8 cellular contexts compared by ENCODE assay signal in genomic region chr21:45140346-45140940, GRCh38.
DNase-seq lines count a peak whose midpoint lies in the region; ATAC-seq and TF ChIP-seq lines count a peak whose summit lies in the region.

No MANE protein-coding gene starts in this region.

- no peaks in the 10 kb centered on the region for H3K27me3 Mint-ChIP-seq in natural killer cell treated with Interleukin-12 subunit alpha and Interleukin-12 subunit beta and Interleukin-15 and Interleukin-18, amount 100 ng/mL, for 72 hours

- H3K9me3 ChIP-seq in OCI-LY3 (ENCODE audit: insufficient read depth, low read length): no peaks in the 10 kb centered on the region
- no peaks in the 10 kb centered on the region for H3K9me3 ChIP-seq in thoracic aorta

- H3K79me2 ChIP-seq in OCI-LY3 (ENCODE audit: low read length): no peaks in the 10 kb centered on the region

- no peaks in the 10 kb centered on the region for H3K9me3 Mint-ChIP-seq in natural killer cell treated with Interleukin-12 subunit alpha and Interleukin-12 subunit beta and Interleukin-15 and Interleukin-18, amount 100 ng/mL, for 72 hours

- no peak overlapping the region for H3K27ac Mint-ChIP-seq in natural killer cell treated with Interleukin-12 subunit alpha and Interleukin-12 subunit beta and Interleukin-15 and Interleukin-18, amount 100 ng/mL, for 72 hours

- no peak overlapping the region for H2AFZ ChIP-seq in OCI-LY3 (ENCODE audit: low read depth, low read length)

- H3K36me3 Mint-ChIP-seq in natural killer cell treated with Interleukin-12 subunit alpha and Interleukin-12 subunit beta and Interleukin-15 and Interleukin-18, amount 100 ng/mL, for 72 hours: no peaks in the 10 kb centered on the region

- H3K27ac ChIP-seq in OCI-LY3 (ENCODE audit: low read length): no peak overlapping the region
- H3K27ac ChIP-seq in thoracic aorta: no peak overlapping the region

- 0 out of 2 replicates have a peak, but pooled peaks cover 3% of the 10 kb centered on the region for H3K27me3 ChIP-seq in OCI-LY3 (ENCODE audit: low read depth, low read length)
- H3K27me3 ChIP-seq in thoracic aorta (replicated peaks; ENCODE audit: insufficient read depth): no peaks in the 10 kb centered on the region

- no peak overlapping the region for H3K9ac ChIP-seq in OCI-LY3 (ENCODE audit: low read length)

- H4K20me1 ChIP-seq in OCI-LY3 (ENCODE audit: insufficient read depth, low read length): no peaks in the 10 kb centered on the region

- H3K4me3 ChIP-seq in Jurkat, Clone E6-1 (ENCODE audit: low read length): no peak overlapping the region
- H3K4me3 ChIP-seq in OCI-LY3 (ENCODE audit: low read length) (no peak overlapping the region), thoracic aorta (no peak overlapping the region)

- H3K36me3 ChIP-seq in OCI-LY3 (replicated peaks; ENCODE audit: low read depth, low read length): no peaks in the 10 kb centered on the region
- peaks cover 7% of the 10 kb centered on the region for H3K36me3 ChIP-seq in thoracic aorta

- TF ChIP-seq CTCF in AG09319 (IDR thresholded peaks at IDR 0.05; ENCODE audit: low read depth, low read length): peak; percentile 94
- TF ChIP-seq CTCF in OCI-LY3 (IDR thresholded peaks at IDR 0.05; ENCODE audit: low read depth, low read length): peak; percentile 74
- peak; percentile 73 for TF ChIP-seq CTCF in thoracic aorta (IDR thresholded peaks at IDR 0.05)

- peaks cover 10 to 12% of the 10 kb centered on the region in 2 donors for H3K4me1 Mint-ChIP-seq in natural killer cell treated with Interleukin-12 subunit alpha and Interleukin-12 subunit beta and Interleukin-15 and Interleukin-18, amount 100 ng/mL, for 72 hours (ENCODE audit: low read depth in 2 of 2)

- no peak overlapping the region for H3K4me3 Mint-ChIP-seq in natural killer cell treated with Interleukin-12 subunit alpha and Interleukin-12 subunit beta and Interleukin-15 and Interleukin-18, amount 100 ng/mL, for 72 hours

- DNase-seq in AG09319 (ENCODE audit: extremely low read depth, low read depth) (peak; percentile 86), activated T-cell treated with anti-CD3 and anti-CD28 coated beads for 48 hours (ENCODE audit: low read depth) (peak; percentile 46), fibroblast of gingiva (ENCODE audit: low read depth) (peak; percentile 92), thoracic aorta (ENCODE audit: low spot score) (no peak)
- DNase-seq in Jurkat, Clone E6-1 (ENCODE audit: low read depth, low spot score): peak; percentile 78
- DNase-seq in natural killer cell treated with Interleukin-12 subunit alpha and Interleukin-12 subunit beta and Interleukin-15 and Interleukin-18, amount 100 ng/mL, for 72 hours (ENCODE audit: low spot score): no peak

- no peaks in the 10 kb centered on the region for H3K4me1 ChIP-seq in OCI-LY3 (ENCODE audit: low read length)
- peaks cover 6 to 50% of the 10 kb centered on the region in 2 donors for H3K4me1 ChIP-seq in thoracic aorta (ENCODE audit: control insufficient read depth in 1 of 2, low read depth in 2 of 2)

- H3K4me2 ChIP-seq in OCI-LY3 (ENCODE audit: low read length): no peak overlapping the region

- ATAC-seq in GM18868 (IDR thresholded peaks at IDR 0.05; ENCODE audit: unreplicated experiment): peak; percentile 67
- peak; percentile 82 to 86 for ATAC-seq in natural killer cell treated with Interleukin-12 subunit alpha and Interleukin-12 subunit beta and Interleukin-15 and Interleukin-18, amount 100 ng/mL, for 72 hours
- no peak for ATAC-seq in thoracic aorta (ENCODE audit: insufficient number of reproducible peaks, low FRiP score, low read depth)

Comparison
In these comparisons a context has a peak if more than half of its experiments do, and no peak if none do; other contexts are left out.
1. DNase-seq: peak in AG09319 (single experiment), Jurkat, Clone E6-1 (single experiment), activated T-cell treated with anti-CD3 and anti-CD28 coated beads for 48 hours (single experiment) and fibroblast of gingiva (single experiment); none in natural killer cell treated with Interleukin-12 subunit alpha and Interleukin-12 subunit beta and Interleukin-15 and Interleukin-18, amount 100 ng/mL, for 72 hours (single experiment) and thoracic aorta (single experiment).
2. Peak in every context shown above with its lines, with median percentiles within 50 percentile points of each other: CTCF ChIP-seq.